In genomic region chr22:39490135-39490798, GRCh38 we compare ENCODE assay signal across 1 cellular context.
TF ChIP-seq lines count a peak whose summit lies in the region.

No MANE protein-coding gene starts in this region.

TF ChIP-seq in K562, 482 proteins besides CTCF, POLR2A, EP300 and RAD21 (continues in another document):
- TF ChIP-seq RBM25 (IDR thresholded peaks at IDR 0.05; ENCODE audit: low read depth, low read length, severe bottlenecking) (peak; percentile 50), CBX5 (IDR thresholded peaks at IDR 0.05; ENCODE audit: borderline replicate concordance, low read depth) (no peak), THRB (CRISPR knock-in tag; conservative IDR thresholded peaks at IDR 0.05) (no peak), ZNF561 (CRISPR knock-in tag; conservative IDR thresholded peaks at IDR 0.05) (no peak), ARID4B (CRISPR knock-in tag; IDR thresholded peaks at IDR 0.05) (no peak), AFF4 (CRISPR knock-in tag; IDR thresholded peaks at IDR 0.05) (no peak), ZNF507 (tag; conservative IDR thresholded peaks at IDR 0.05) (no peak), HNRNPH1 (optimal IDR thresholded peaks at IDR 0.05; ENCODE audit: low read depth, low read length) (no peak), MEIS2 (IDR thresholded peaks at IDR 0.05; ENCODE audit: partially characterized antibody) (no peak), CREB5 (CRISPR knock-in tag; IDR thresholded peaks at IDR 0.05) (no peak), RCOR1 (IDR thresholded peaks at IDR 0.05; ENCODE audit: borderline replicate concordance in 1 of 2, low read depth in 2 of 2, low read length in 2 of 2) (0 out of 4 replicates have a peak, but pooled peaks of 1 of the 2 experiments have one; percentile 4), PHF21A (IDR thresholded peaks at IDR 0.05; ENCODE audit: borderline replicate concordance, low read depth) (no peak), EP400 (IDR thresholded peaks at IDR 0.05) (no peak), DEAF1 (CRISPR knock-in tag; IDR thresholded peaks at IDR 0.05) (no peak), ZBTB26 (CRISPR knock-in tag; IDR thresholded peaks at IDR 0.05) (no peak), NFYB (IDR thresholded peaks at IDR 0.05; ENCODE audit: extremely low read depth, insufficient read length) (peak; percentile 73), ZNF347 (CRISPR knock-in tag; IDR thresholded peaks at IDR 0.05; ENCODE audit: low read depth) (no peak), CCNT2 (IDR thresholded peaks at IDR 0.05; ENCODE audit: borderline replicate concordance, extremely low read depth, insufficient read length, low read depth, low read length) (no peak), TBP (optimal IDR thresholded peaks at IDR 0.05; ENCODE audit: low read depth, low read length) (peak; percentile 44), PREB (CRISPR knock-in tag; IDR thresholded peaks at IDR 0.05) (no peak), ZBTB40 (IDR thresholded peaks at IDR 0.05) (no peak), ZBTB40 (CRISPR knock-in tag; IDR thresholded peaks at IDR 0.05) (no peak), ZNF764 (CRISPR knock-in tag; IDR thresholded peaks at IDR 0.05; ENCODE audit: low read depth) (no peak), ZBTB8A (IDR thresholded peaks at IDR 0.05; ENCODE audit: partially characterized antibody) (no peak), USF2 (CRISPR knock-in tag; IDR thresholded peaks at IDR 0.05) (peak; percentile 98), POLR2G (IDR thresholded peaks at IDR 0.05; ENCODE audit: low read depth, low read length) (no peak), HCFC1 (IDR thresholded peaks at IDR 0.05; ENCODE audit: low read depth, low read length) (peak; percentile 92), XRCC5 (IDR thresholded peaks at IDR 0.05; ENCODE audit: low read depth, low read length) (no peak), NONO (IDR thresholded peaks at IDR 0.05; ENCODE audit: low read depth in 2 of 2, low read length in 1 of 2) (no peak), CXXC5 (CRISPR knock-in tag; IDR thresholded peaks at IDR 0.05) (no peak)
